In the genomic region with DNA sequence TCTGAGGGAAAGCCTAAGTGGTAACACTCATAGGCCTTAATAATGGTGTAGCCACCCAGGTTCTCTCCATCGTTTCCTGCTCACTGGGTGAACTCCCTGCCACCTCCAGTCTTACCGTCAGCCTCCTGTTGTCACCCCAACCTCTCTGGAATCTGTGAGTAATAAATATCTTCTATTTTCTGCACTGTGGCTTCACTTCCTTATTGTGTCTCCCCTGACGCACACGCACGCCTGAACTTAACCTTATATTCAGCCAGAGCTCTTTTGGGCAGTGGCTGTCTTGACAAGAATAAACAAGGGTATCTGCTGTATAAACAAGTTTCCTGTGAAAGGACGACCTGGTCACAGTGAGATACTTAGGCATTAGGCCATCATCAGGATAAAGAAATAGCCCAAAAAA, we compare ENCODE assay signal across 12 cellular contexts.
DNase-seq lines count a peak whose midpoint lies in the region; ATAC-seq and TF ChIP-seq lines count a peak whose summit lies in the region.
"Had no signal": no experiment of that assay in that cellular context is flagged by ENCODE, and none has a peak within 500 bp of the region (broad histone marks: within the 10 kb centered on the region; RNA-seq: fewer than 3 reads in every experiment).

No MANE protein-coding gene starts in this region.

- TF ChIP-seq CTCF in epithelial cell of esophagus (IDR thresholded peaks at IDR 0.05; ENCODE audit: insufficient read depth, low read depth, low read length, missing control alignments) = no peak

- no peak overlapping the region for H3K4me3 ChIP-seq in epithelial cell of esophagus (ENCODE audit: low read length)
- H3K4me3 ChIP-seq: SJSA1 had no signal

- ATAC-seq in GM18858 (IDR thresholded peaks at IDR 0.05; ENCODE audit: unreplicated experiment) (peak; percentile 69), GM21529 (IDR thresholded peaks at IDR 0.05; ENCODE audit: unreplicated experiment) (peak; percentile 93), HG03095 (IDR thresholded peaks at IDR 0.05; ENCODE audit: unreplicated experiment) (peak; percentile 90)
- ATAC-seq: activated CD4-positive, CD25-positive, alpha-beta regulatory T cell treated with anti-CD3 and anti-CD28 coated beads, Interleukin-2, amount 50 U/mL, for 24 hours; CD8-positive, alpha-beta T cell; HepG2 had no signal

- DNase-seq in epithelial cell of esophagus (ENCODE audit: low read depth) (peak; percentile 1), NCI-H2029 treated with DMSO at 0.1 percent for 48 hours (lab: John Stamatoyannopoulos, UW) (no peak), NCI-H82 (lab: John Stamatoyannopoulos, UW) (no peak), iPS-NIHi7 (ENCODE audit: extremely low spot score) (no peak), NCI-H510A (lab: John Stamatoyannopoulos, UW) (no peak)
- DNase-seq: CD8-positive, alpha-beta T cell had no signal
